Comparison of ENCODE assay signal across 14 cellular contexts in genomic region chr13:93727301-93728141, GRCh38.
DNase-seq lines count a peak whose midpoint lies in the region; TF ChIP-seq lines count a peak whose summit lies in the region.
"Had no signal": no experiment of that assay in that cellular context is flagged by ENCODE, and none has a peak within 500 bp of the region (broad histone marks: within the 10 kb centered on the region; RNA-seq: fewer than 3 reads in every experiment).

No MANE protein-coding gene starts in this region.

- no peak overlapping the region for H2AFZ ChIP-seq in osteoblast (ENCODE audit: low read length)
- no peak overlapping the region for H2AFZ ChIP-seq in Karpas-422 (ENCODE audit: low read length)

- in situ Hi-C loops in KBM-7 (cut with MboI; ENCODE audit: low pct_unique_long_range_greater_than_20kb, low sequenced_read_pairs), result no loop called here
- in situ Hi-C loops in astrocyte of the spinal cord (cut with HindIII; ENCODE audit: low sequenced_read_pairs), result no loop called here

- H3K9me3 ChIP-seq in osteoblast (ENCODE audit: low read depth, low read length) (no peaks in the 10 kb centered on the region), Karpas-422 (ENCODE audit: low read length) (peaks cover 43% of the 10 kb centered on the region)

- no peaks in the 10 kb centered on the region for H3K27me3 ChIP-seq in osteoblast (ENCODE audit: insufficient read depth, low read length)
- H3K27me3 ChIP-seq in Karpas-422 (ENCODE audit: low read length), result no peaks in the 10 kb centered on the region

- H3K4me1 ChIP-seq in osteoblast (ENCODE audit: insufficient read depth, low read length) (peaks cover 21% of the 10 kb centered on the region), Karpas-422 (ENCODE audit: low read length) (no peaks in the 10 kb centered on the region)

- peak overlapping the region; percentile 19 for H3K27ac ChIP-seq in osteoblast (ENCODE audit: low read depth, low read length)
- no peak overlapping the region for H3K27ac ChIP-seq in Karpas-422 (ENCODE audit: low read length)

- H3K9me2 ChIP-seq in Karpas-422 (replicated peaks; ENCODE audit: insufficient read depth, low read length), result no peaks in the 10 kb centered on the region

- H3K36me3 ChIP-seq in osteoblast (ENCODE audit: insufficient read depth, low read length), result no peaks in the 10 kb centered on the region
- H3K36me3 ChIP-seq in Karpas-422 (ENCODE audit: insufficient read depth, low read length), result no peaks in the 10 kb centered on the region

- no peak overlapping the region for H3K9ac ChIP-seq in Karpas-422 (ENCODE audit: low read length)

- H3K4me2 ChIP-seq in osteoblast (ENCODE audit: insufficient read depth, low read length) (peak overlapping the region; percentile 33), Karpas-422 (ENCODE audit: low read depth, low read length, poor library complexity, severe bottlenecking) (no peak overlapping the region)

- no peaks in the 10 kb centered on the region for H3K79me2 ChIP-seq in osteoblast (ENCODE audit: insufficient read depth, low read length)
- no peaks in the 10 kb centered on the region for H3K79me2 ChIP-seq in Karpas-422 (ENCODE audit: low read length)

- peak; percentile 79 for DNase-seq in EL
- DNase-seq in KBM-7, result peak; percentile 1
- peak; percentile 57 for DNase-seq in astrocyte of the spinal cord (ENCODE audit: low read depth, low spot score)
- no peak for DNase-seq in osteoblast (ENCODE audit: insufficient read length, low spot score, missing footprints)
- no peak for DNase-seq in Karpas-422
- DNase-seq in NCI-H510A (lab: John Stamatoyannopoulos, UW), result no peak
- DNase-seq in 8988T, result no peak
- DNase-seq in hypothalamus (lab: John Stamatoyannopoulos, UW), result no peak
- DNase-seq: activated CD4-positive, CD25-positive, alpha-beta regulatory T cell treated with anti-CD3 and anti-CD28 coated beads, Interleukin-2, amount 50 U/mL, for 72 hours; DMS79 treated with DMSO at 0.1 percent for 48 hours; midbrain; NCI-H2107; NCI-H82; RPMI8226 had no signal

- TF ChIP-seq CTCF in astrocyte of the spinal cord (IDR thresholded peaks at IDR 0.05; ENCODE audit: low read depth, low read length), result no peak
- TF ChIP-seq CTCF in osteoblast (IDR thresholded peaks at IDR 0.05; ENCODE audit: extremely low read depth, low read depth, low read length), result no peak

- H3K4me3 ChIP-seq in astrocyte of the spinal cord (ENCODE audit: low read depth, low read length) (no peak overlapping the region), osteoblast (ENCODE audit: insufficient read depth, low read length) (no peak overlapping the region), Karpas-422 (ENCODE audit: low read length) (no peak overlapping the region)

- no peaks in the 10 kb centered on the region for H4K20me1 ChIP-seq in osteoblast (ENCODE audit: insufficient read depth, low read length)
- no peaks in the 10 kb centered on the region for H4K20me1 ChIP-seq in Karpas-422 (ENCODE audit: insufficient read depth, low read depth, low read length)

Comparison
In these comparisons a context has a peak if more than half of its experiments do, and no peak if none do; other contexts are left out.
1. DNase-seq: peak in EL (single experiment), KBM-7 (single experiment) and astrocyte of the spinal cord (single experiment); none in osteoblast (single experiment), Karpas-422 (single experiment), NCI-H510A (single experiment), 8988T (single experiment) and hypothalamus (0 of 51).